ENCODE assay signal across 9 cellular contexts in genomic region chr13:75416327-75417005, GRCh38.
A peak's percentile ranks its signal among the peaks of the same experiment; 100 is the strongest.
DNase-seq lines count a peak whose midpoint lies in the region; ATAC-seq, FAIRE-seq and TF ChIP-seq lines count a peak whose summit lies in the region.
"Had no signal": no experiment of that assay in that cellular context is flagged by ENCODE, and none has a peak within 500 bp of the region (broad histone marks: within the 10 kb centered on the region; RNA-seq: fewer than 3 reads in every experiment).

No MANE protein-coding gene starts in this region.

- no peaks in the 10 kb centered on the region for H3K9me3 ChIP-seq in HCT116 (ENCODE audit: control insufficient read depth in 1 of 2, insufficient read depth in 1 of 2, low read depth in 1 of 2, low read length in 2 of 2)
- H3K9me3 ChIP-seq in PC-3 (ENCODE audit: low read length), result no peaks in the 10 kb centered on the region
- no peaks in the 10 kb centered on the region for H3K9me3 ChIP-seq in skeletal muscle tissue (ENCODE audit: control insufficient read depth in 3 of 3, low read length in 3 of 3)
- H3K9me3 ChIP-seq in small intestine (ENCODE audit: control insufficient read depth, low read depth), result no peaks in the 10 kb centered on the region

- H3K27me3 ChIP-seq in HCT116 (ENCODE audit: insufficient read depth, low read length) (no peaks in the 10 kb centered on the region), PC-3 (ENCODE audit: low read length) (no peaks in the 10 kb centered on the region), skeletal muscle tissue (ENCODE audit: control insufficient read depth in 3 of 3, insufficient read depth in 3 of 3, low read length in 3 of 3) (no peaks in the 10 kb centered on the region), small intestine (ENCODE audit: control insufficient read depth in 2 of 2, insufficient read depth in 2 of 2, low read length in 2 of 2) (no peaks in the 10 kb centered on the region)

- H3K9me2 ChIP-seq in HCT116 (ENCODE audit: insufficient read depth) (no peaks in the 10 kb centered on the region), PC-3 (replicated peaks; ENCODE audit: low read length) (no peaks in the 10 kb centered on the region)

- FAIRE-seq in small intestine (lab: Jason Lieb, UNC), result no peak
- FAIRE-seq: frontal cortex had no signal

- H3K36me3 ChIP-seq in HCT116 (ENCODE audit: control insufficient read depth in 1 of 2, insufficient read depth in 2 of 2, low read length in 2 of 2), result no peaks in the 10 kb centered on the region
- no peaks in the 10 kb centered on the region for H3K36me3 ChIP-seq in PC-3 (ENCODE audit: low read depth, low read length)
- no peaks in the 10 kb centered on the region for H3K36me3 ChIP-seq in skeletal muscle tissue (ENCODE audit: control insufficient read depth in 3 of 3, insufficient read depth in 3 of 3, low read length in 3 of 3)
- H3K36me3 ChIP-seq in small intestine (ENCODE audit: control insufficient read depth in 2 of 2, insufficient read depth in 2 of 2, low read length in 2 of 2), result no peaks in the 10 kb centered on the region

- H3K4me3 ChIP-seq in HCT116 (replicated peaks in 1 of 2; ENCODE audit: low read depth in 1 of 2, low read length in 2 of 2) (0 out of 4 replicates have a peak overlapping the region, but pooled peaks of 1 of the 2 experiments have one; percentile 1), PC-3 (ENCODE audit: low read length) (no peak overlapping the region; the same call in 1 of the 2 replicates), skeletal muscle tissue (ENCODE audit: low read length in 3 of 3) (peak overlapping the region in 1 of 3 donors; percentile 24), small intestine (ENCODE audit: low read depth in 1 of 2, low read length in 2 of 2) (no peak overlapping the region)

- no peak for TF ChIP-seq RAD21 in HCT116 (IDR thresholded peaks at IDR 0.05; ENCODE audit: low read depth)

- 53 to 64% (median 55%) methylated on average over 6 of the region's 6 CpGs for WGBS in small intestine, 3 donors

- POLR2A ChIA-PET in HCT116 (lab: Charles Lee), result no interaction called here
- POLR2A ChIA-PET in PC-3 (lab: Charles Lee; ENCODE audit: unreplicated experiment), result no interaction called here

- H4K20me1 ChIP-seq in HCT116 (ENCODE audit: insufficient read depth), result 0 out of 2 replicates have a peak, but pooled peaks cover 4% of the 10 kb centered on the region
- 0 out of 2 replicates have a peak, but pooled peaks cover 3% of the 10 kb centered on the region for H4K20me1 ChIP-seq in PC-3 (ENCODE audit: low read length)

- ATAC-seq in HCT116 (peak; percentile 52), PC-3 (peak; percentile 12; the same call in 1 of the 2 replicates), GM21737 (IDR thresholded peaks at IDR 0.05; ENCODE audit: unreplicated experiment) (no peak)

- CTCF ChIA-PET in HCT116 (lab: Charles Lee) (no interaction called here), PC-3 (lab: Charles Lee) (no interaction called here)

- peak overlapping the region; percentile 46 for H3K4me2 ChIP-seq in HCT116 (ENCODE audit: low read length)
- H3K4me2 ChIP-seq in PC-3 (ENCODE audit: low read length), result peak overlapping the region; percentile 69

- intact Hi-C loops in HCT116 (cut with micrococcal nuclease), result no loop called here
- intact Hi-C loops in PC-3 (cut with micrococcal nuclease), result loop anchor here (2.0 to 5.0 kb wide), 2 partner anchors 49 to 66 kb away; partner anchors contain the start of gene TBC1D4

- H3K4me1 ChIP-seq in HCT116 (ENCODE audit: control insufficient read depth in 1 of 2, insufficient read depth in 2 of 2, low read length in 2 of 2) (peaks cover 23 to 24% of the 10 kb centered on the region in 2 experiments), PC-3 (ENCODE audit: insufficient read depth, low read length) (peaks cover 58% of the 10 kb centered on the region), skeletal muscle tissue (ENCODE audit: control insufficient read depth in 3 of 3, insufficient read depth in 3 of 3, low read length in 3 of 3) (peaks cover 41 to 66% (median 47%) of the 10 kb centered on the region in 3 donors), small intestine (ENCODE audit: control insufficient read depth in 2 of 2, insufficient read depth in 1 of 2, low read depth in 1 of 2, low read length in 1 of 2) (peaks cover 2 to 5% of the 10 kb centered on the region in 2 donors)

- BruUV-seq in HCT116 (replicated peaks; lab: Mats Ljungman, UMichigan) (no TSS peak), PC-3 (replicated peaks; lab: Mats Ljungman, UMichigan) (no TSS peak)

- H2AFZ ChIP-seq in HCT116 (ENCODE audit: low read depth, low read length, poor library complexity, severe bottlenecking), result no peak overlapping the region
- H2AFZ ChIP-seq in PC-3 (ENCODE audit: low read length), result no peak overlapping the region

- TF ChIP-seq CTCF in HCT116 (IDR thresholded peaks at IDR 0.05 in 2 of 3, conservative IDR thresholded peaks at IDR 0.05 in 1 of 3; ENCODE audit: borderline replicate concordance in 1 of 3, insufficient read depth in 1 of 3, low read depth in 2 of 3, low read length in 2 of 3) (no peak), PC-3 (conservative IDR thresholded peaks at IDR 0.05; ENCODE audit: low read depth, low read length) (no peak)

- RAD21 ChIA-PET in HCT116 (lab: Charles Lee; ENCODE audit: low non-redundant PET in 1 of 2, low total read pairs in 2 of 2, uncharacterized antibody in 2 of 2, unreplicated experiment in 2 of 2), result no interaction called here

- peaks cover 14% of the 10 kb centered on the region; the same call in 1 of the 2 replicates for H3K79me2 ChIP-seq in HCT116 (ENCODE audit: insufficient read depth, low read length)
- H3K79me2 ChIP-seq in PC-3 (ENCODE audit: low read length), result peaks cover 31% of the 10 kb centered on the region

- TF ChIP-seq POLR2A in HCT116 (IDR thresholded peaks at IDR 0.05; ENCODE audit: borderline replicate concordance, extremely low read depth, insufficient read depth, insufficient read length), result no peak

- H3F3A ChIP-seq in PC-3 (ENCODE audit: low read length, unreplicated experiment), result peaks cover 2% of the 10 kb centered on the region

- H3K9ac ChIP-seq in HCT116 (ENCODE audit: low read length) (no peak overlapping the region), PC-3 (ENCODE audit: low read length) (no peak overlapping the region), skeletal muscle tissue (ENCODE audit: low read depth in 1 of 3, low read length in 3 of 3) (peak overlapping the region in 2 of 3 donors; percentile 5 to 35)

- H3K27ac ChIP-seq in HCT116 (ENCODE audit: low read depth, low read length) (no peak overlapping the region), PC-3 (ENCODE audit: low read length) (peak overlapping the region; percentile 74), skeletal muscle tissue (ENCODE audit: low read depth, low read length) (peak overlapping the region; percentile 61), small intestine (ENCODE audit: low read depth in 1 of 2, low read length in 1 of 2) (no peak overlapping the region)

- DNase-seq in NCI-H1417 (lab: John Stamatoyannopoulos, UW), result peak in 2 of 3 experiments; percentile 28 to 69
- no peak for DNase-seq in NCI-H1417 treated with DMSO at 0.1 percent for 48 hours (lab: John Stamatoyannopoulos, UW)
- DNase-seq in HCT116 (ENCODE audit: low read depth, low spot score), result no peak
- no peak for DNase-seq in PC-3
- no peak for DNase-seq in small intestine
- no peak for DNase-seq in midbrain (lab: John Stamatoyannopoulos, UW)

TF ChIP-seq in HCT116, 20 proteins besides CTCF, POLR2A, EP300 and RAD21:
- TF ChIP-seq, protein P1, sequence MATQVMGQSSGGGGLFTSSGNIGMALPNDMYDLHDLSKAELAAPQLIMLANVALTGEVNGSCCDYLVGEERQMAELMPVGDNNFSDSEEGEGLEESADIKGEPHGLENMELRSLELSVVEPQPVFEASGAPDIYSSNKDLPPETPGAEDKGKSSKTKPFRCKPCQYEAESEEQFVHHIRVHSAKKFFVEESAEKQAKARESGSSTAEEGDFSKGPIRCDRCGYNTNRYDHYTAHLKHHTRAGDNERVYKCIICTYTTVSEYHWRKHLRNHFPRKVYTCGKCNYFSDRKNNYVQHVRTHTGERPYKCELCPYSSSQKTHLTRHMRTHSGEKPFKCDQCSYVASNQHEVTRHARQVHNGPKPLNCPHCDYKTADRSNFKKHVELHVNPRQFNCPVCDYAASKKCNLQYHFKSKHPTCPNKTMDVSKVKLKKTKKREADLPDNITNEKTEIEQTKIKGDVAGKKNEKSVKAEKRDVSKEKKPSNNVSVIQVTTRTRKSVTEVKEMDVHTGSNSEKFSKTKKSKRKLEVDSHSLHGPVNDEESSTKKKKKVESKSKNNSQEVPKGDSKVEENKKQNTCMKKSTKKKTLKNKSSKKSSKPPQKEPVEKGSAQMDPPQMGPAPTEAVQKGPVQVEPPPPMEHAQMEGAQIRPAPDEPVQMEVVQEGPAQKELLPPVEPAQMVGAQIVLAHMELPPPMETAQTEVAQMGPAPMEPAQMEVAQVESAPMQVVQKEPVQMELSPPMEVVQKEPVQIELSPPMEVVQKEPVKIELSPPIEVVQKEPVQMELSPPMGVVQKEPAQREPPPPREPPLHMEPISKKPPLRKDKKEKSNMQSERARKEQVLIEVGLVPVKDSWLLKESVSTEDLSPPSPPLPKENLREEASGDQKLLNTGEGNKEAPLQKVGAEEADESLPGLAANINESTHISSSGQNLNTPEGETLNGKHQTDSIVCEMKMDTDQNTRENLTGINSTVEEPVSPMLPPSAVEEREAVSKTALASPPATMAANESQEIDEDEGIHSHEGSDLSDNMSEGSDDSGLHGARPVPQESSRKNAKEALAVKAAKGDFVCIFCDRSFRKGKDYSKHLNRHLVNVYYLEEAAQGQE (IDR thresholded peaks at IDR 0.05; ENCODE audit: low read depth), result no peak
- TF ChIP-seq ELF1 (IDR thresholded peaks at IDR 0.05; ENCODE audit: borderline replicate concordance, low read depth) (no peak), CBX3 (IDR thresholded peaks at IDR 0.05; ENCODE audit: low read depth) (no peak), SP1 (IDR thresholded peaks at IDR 0.05; ENCODE audit: low read depth) (no peak), EZH2phosphoT487 (IDR thresholded peaks at IDR 0.05; ENCODE audit: borderline replicate concordance) (no peak), EZH2 (IDR thresholded peaks at IDR 0.05) (no peak), JUND (IDR thresholded peaks at IDR 0.05) (no peak), POLR2AphosphoS5 (IDR thresholded peaks at IDR 0.05; ENCODE audit: low read depth, low read length) (no peak), EGR1 (IDR thresholded peaks at IDR 0.05; ENCODE audit: low read depth) (no peak), SIN3A (IDR thresholded peaks at IDR 0.05; ENCODE audit: low read depth) (no peak), ZFX (IDR thresholded peaks at IDR 0.05) (no peak), ZNF274 (IDR thresholded peaks at IDR 0.05; ENCODE audit: low read depth, low read length) (no peak), TCF7L2 (IDR thresholded peaks at IDR 0.05; ENCODE audit: borderline replicate concordance, extremely low read depth, insufficient read depth, insufficient read length) (no peak), YY1 (IDR thresholded peaks at IDR 0.05; ENCODE audit: extremely low read depth, insufficient replicate concordance, low read depth, low read length) (no peak), CEBPB (IDR thresholded peaks at IDR 0.05; ENCODE audit: low read depth) (no peak)

Comparison
In these comparisons a context has a peak if more than half of its experiments do, and no peak if none do; other contexts are left out.
1. DNase-seq: peak in NCI-H1417 (2 of 3); none in NCI-H1417 treated with DMSO at 0.1 percent for 48 hours (single experiment), HCT116 (single experiment), PC-3 (single experiment), small intestine (single experiment) and midbrain (single experiment).
2. H3K27ac ChIP-seq: peak in PC-3 (single experiment) and skeletal muscle tissue (single experiment); none in HCT116 (single experiment) and small intestine (0 of 2).
3. H3K9ac ChIP-seq: peak in skeletal muscle tissue (2 of 3); none in HCT116 (single experiment) and PC-3 (single experiment).